Comparison of ENCODE assay signal across 20 cellular contexts in the genomic region with DNA sequence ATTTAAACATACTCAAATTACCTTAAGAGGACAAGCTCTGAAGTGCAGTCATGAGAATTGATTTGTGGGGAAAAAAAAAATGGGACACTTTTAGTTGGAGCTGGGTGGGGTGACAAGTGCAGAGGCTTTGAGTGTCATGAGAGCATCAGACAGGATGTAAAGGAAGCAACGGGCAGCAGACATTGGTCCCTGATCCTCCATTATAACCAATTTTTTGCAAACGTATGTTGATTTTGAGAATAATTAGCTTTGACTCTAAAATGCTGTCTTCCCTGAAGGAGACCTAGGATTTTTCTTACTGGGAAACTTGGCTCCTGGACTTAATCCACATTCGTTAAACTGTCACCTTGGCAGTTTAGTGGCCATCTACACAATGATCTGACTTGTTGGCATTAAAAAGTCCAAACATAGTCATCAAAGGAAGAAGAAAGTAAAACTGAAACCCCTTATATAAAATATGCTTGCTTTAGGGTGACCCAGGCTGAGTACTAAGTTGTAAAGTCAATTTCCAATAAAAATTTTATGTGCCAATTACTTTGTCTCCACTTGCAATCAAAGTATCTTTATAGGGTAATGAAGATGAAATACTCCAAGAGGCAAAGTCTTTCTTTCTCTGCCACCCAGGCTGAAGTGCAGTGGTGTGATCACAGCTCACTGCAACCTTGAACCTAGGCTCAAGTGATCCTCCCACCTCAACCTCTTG. TPM values are rescaled to one million over a fixed set of nuclear protein-coding genes. Genes with fewer than 3 reads are reported as not detected.
DNase-seq lines count a peak whose midpoint lies in the region; ATAC-seq, FAIRE-seq and TF ChIP-seq lines count a peak whose summit lies in the region.
"Had no signal": no experiment of that assay in that cellular context is flagged by ENCODE, and none has a peak within 500 bp of the region (broad histone marks: within the 10 kb centered on the region; RNA-seq: fewer than 3 reads in every experiment).

No MANE protein-coding gene starts in this region.

- no peaks in the 10 kb centered on the region for H3K27me3 ChIP-seq in GM12878 (replicated peaks in 1 of 2; ENCODE audit: control insufficient read depth in 2 of 2, insufficient read depth in 2 of 2, low read length in 1 of 2)
- H3K27me3 ChIP-seq: body of pancreas had no signal

- peak overlapping the region; percentile 46; the same call in 1 of the 2 replicates for H3K27ac ChIP-seq in GM12878 (ENCODE audit: control insufficient read depth, insufficient read depth)
- H3K27ac ChIP-seq: body of pancreas had no signal

- SMC1A ChIA-PET in GM12878 (lab: Charles Lee; ENCODE audit: uncharacterized antibody, unreplicated experiment) = interaction anchor here (0.6 to 5.2 kb wide), 22 partner anchors 8 to 497 kb away, joined by 3 to 70 read pairs (median 4); a partner anchor contains a TSS

- H3K36me3 ChIP-seq in GM12878 (ENCODE audit: control insufficient read depth in 2 of 2, insufficient read depth in 2 of 2, low read length in 1 of 2) = peaks cover 0 to 17% of the 10 kb centered on the region in 2 experiments; a peak in 2 of 4 replicates

- no peaks in the 10 kb centered on the region for H3K9me3 Mint-ChIP-seq in activated T-cell treated with anti-CD3 and anti-CD28 coated beads, Interleukin-2, amount 50 U/mL, for 72 hours
- no peaks in the 10 kb centered on the region for H3K9me3 Mint-ChIP-seq in stimulated activated naive B cell treated with anti-CD40 and anti-IgM and Interleukin-4, amounts not matched to agents 10 μg/mL and 1 μg/mL and 100 μg/mL, for 72 hours
- H3K9me3 Mint-ChIP-seq: dendritic cell treated with granulocyte-macrophage colony-stimulating factor and Interleukin-4, amounts not matched to agents 40 ng/mL and 50 ng/mL, for 4 days; immature natural killer cell; neural crest cell had no signal

- no peak for DNase-seq in activated T-cell treated with anti-CD3 and anti-CD28 coated beads, Interleukin-2, amount 50 U/mL, for 72 hours
- DNase-seq in activated T-cell treated with anti-CD3 and anti-CD28 coated beads, Interleukin-2, amount 50 U/mL, for 1 hour = no peak
- DNase-seq in LoVo (ENCODE audit: low spot score) (peak; percentile 50), GM12878 (ENCODE audit: low read depth, low spot score) (no peak), cerebellar cortex (ENCODE audit: low spot score) (no peak)
- no peak for DNase-seq in stimulated activated naive B cell treated with anti-CD40 and anti-IgM and Interleukin-4, amounts not matched to agents 10 μg/mL and 1 μg/mL and 100 μg/mL, for 72 hours
- DNase-seq in effector CD8-positive, alpha-beta T cell (lab: John Stamatoyannopoulos, UW) = no peak
- DNase-seq: activated gamma-delta T cell treated with Interleukin-2 at 50 U/mL for 16 hours; body of pancreas; glutamatergic neuron; immature natural killer cell; MV-4-11; NCI-H2029 treated with DMSO at 0.1 percent for 48 hours; NCI-H69; stimulated activated CD4-positive, alpha-beta T cell treated with anti-CD3 and anti-CD28 coated beads, Interleukin-15, amount 100 ng/mL, for 24 hours had no signal

- TF ChIP-seq CTCF in GM12878 (IDR thresholded peaks at IDR 0.05 in 2 of 3, conservative IDR thresholded peaks at IDR 0.05 in 1 of 3; ENCODE audit: control insufficient read depth in 2 of 3, extremely low read depth in 1 of 3, insufficient read depth in 1 of 3, low read depth in 3 of 3, low read length in 3 of 3) = no peak

- no peaks in the 10 kb centered on the region for H3K27me3 Mint-ChIP-seq in activated T-cell treated with anti-CD3 and anti-CD28 coated beads, Interleukin-2, amount 50 U/mL, for 72 hours (ENCODE audit: low read depth)
- no peaks in the 10 kb centered on the region for H3K27me3 Mint-ChIP-seq in stimulated activated naive B cell treated with anti-CD40 and anti-IgM and Interleukin-4, amounts not matched to agents 10 μg/mL and 1 μg/mL and 100 μg/mL, for 72 hours
- H3K27me3 Mint-ChIP-seq: dendritic cell treated with granulocyte-macrophage colony-stimulating factor and Interleukin-4, amounts not matched to agents 40 ng/mL and 50 ng/mL, for 4 days had no signal

- no peak for TF ChIP-seq EP300 in GM12878 (IDR thresholded peaks at IDR 0.05; ENCODE audit: borderline replicate concordance in 1 of 2, control insufficient read depth in 1 of 2, low read depth in 2 of 2, low read length in 2 of 2)

- FAIRE-seq in GM12878 (lab: Jason Lieb, UNC) = no peak
- FAIRE-seq: D721Med, TTC549 had no signal

- H3K4me2 ChIP-seq in GM12878 (ENCODE audit: control insufficient read depth, insufficient read depth) = 0 out of 2 replicates have a peak overlapping the region, but pooled peaks have one; percentile 7

- no peaks in the 10 kb centered on the region for H3K9me3 ChIP-seq in GM12878 (replicated peaks; ENCODE audit: control insufficient read depth, insufficient read depth, low read length)
- H3K9me3 ChIP-seq: body of pancreas had no signal

- RAD21 ChIA-PET in GM12878 (lab: Charles Lee; ENCODE audit: unreplicated experiment) = interaction anchor here (0.7 to 2.3 kb wide), 7 partner anchors 14 to 82 kb away, joined by 3 to 7 read pairs (median 4); no protein-coding TSS in a partner anchor

- ATAC-seq in activated T-cell treated with anti-CD3 and anti-CD28 coated beads, Interleukin-2, amount 50 U/mL, for 72 hours (replicated peaks in 1 of 2) = peak; percentile 39 to 47
- peak; percentile 75 for ATAC-seq in GM12878
- no peak for ATAC-seq in stimulated activated naive B cell treated with anti-CD40 and anti-IgM and Interleukin-4, amounts not matched to agents 10 μg/mL and 1 μg/mL and 100 μg/mL, for 72 hours (replicated peaks)
- no peak for ATAC-seq in HG02840 (IDR thresholded peaks at IDR 0.05; ENCODE audit: low FRiP score, unreplicated experiment)
- ATAC-seq: body of pancreas had no signal

- POLR2A ChIA-PET in GM12878 (lab: Charles Lee) = interaction anchor here (0.8 to 1.9 kb wide), 6 partner anchors 10 to 72 kb away, joined by 3 to 5 read pairs (median 3); no protein-coding TSS in a partner anchor

- H3K4me1 ChIP-seq in GM12878 (ENCODE audit: control insufficient read depth, insufficient read depth, low read length) = peaks cover 6% of the 10 kb centered on the region

- no peak overlapping the region for H3K4me3 ChIP-seq in GM12878
- H3K4me3 ChIP-seq: body of pancreas had no signal

- CTCF ChIA-PET in GM12878 (lab: Yijun Ruan, JAX) = interaction anchor here (0.9 to 7.6 kb wide), 11 partner anchors 8 to 162 kb away, joined by 3 to 83 read pairs (median 5); no protein-coding TSS in a partner anchor

- peaks cover 5 to 13% of the 10 kb centered on the region in 2 donors for H3K36me3 Mint-ChIP-seq in activated T-cell treated with anti-CD3 and anti-CD28 coated beads, Interleukin-2, amount 50 U/mL, for 72 hours (ENCODE audit: insufficient read depth in 2 of 2)
- H3K36me3 Mint-ChIP-seq in stimulated activated naive B cell treated with anti-CD40 and anti-IgM and Interleukin-4, amounts not matched to agents 10 μg/mL and 1 μg/mL and 100 μg/mL, for 72 hours = peaks cover 20 to 23% of the 10 kb centered on the region in 2 donors

- H4K20me1 ChIP-seq in GM12878 (ENCODE audit: control insufficient read depth, insufficient read depth) = no peaks in the 10 kb centered on the region

- WGBS in GM12878 (ENCODE audit: insufficient coverage, insufficient replicate concordance, low lambda C conversion rate, missing lambda C conversion rate) = 82% methylated on average over 3 of the region's 3 CpGs

- TF ChIP-seq RAD21 in GM12878 (IDR thresholded peaks at IDR 0.05; ENCODE audit: insufficient read depth, low read depth, low read length) = no peak

- in situ Hi-C loops in GM12878 (cut with MboI) = no loop called here

- intact Hi-C loops in GM12878 (cut with micrococcal nuclease; ENCODE audit: unreplicated experiment) = no loop called here

- no peak overlapping the region for H2AFZ ChIP-seq in GM12878 (ENCODE audit: control insufficient read depth, low read depth, low read length)

- H3K27ac Mint-ChIP-seq in activated T-cell treated with anti-CD3 and anti-CD28 coated beads, Interleukin-2, amount 50 U/mL, for 72 hours = peak overlapping the region; percentile 67
- H3K27ac Mint-ChIP-seq in stimulated activated naive B cell treated with anti-CD40 and anti-IgM and Interleukin-4, amounts not matched to agents 10 μg/mL and 1 μg/mL and 100 μg/mL, for 72 hours = peak overlapping the region; percentile 43
- H3K27ac Mint-ChIP-seq: dendritic cell treated with granulocyte-macrophage colony-stimulating factor and Interleukin-4, amounts not matched to agents 40 ng/mL and 50 ng/mL, for 4 days had no signal

- TF ChIP-seq POLR2A in GM12878 (IDR thresholded peaks at IDR 0.05; ENCODE audit: low read depth, low read length) = no peak

- H3K9ac ChIP-seq in GM12878 (ENCODE audit: control insufficient read depth, insufficient read depth, low read length) = no peak overlapping the region

- no peaks in the 10 kb centered on the region; the same call in 1 of the 2 replicates for H3K79me2 ChIP-seq in GM12878 (ENCODE audit: control insufficient read depth, insufficient read depth, low read length)

- H3K4me3 Mint-ChIP-seq in activated T-cell treated with anti-CD3 and anti-CD28 coated beads, Interleukin-2, amount 50 U/mL, for 72 hours = no peak overlapping the region
- no peak overlapping the region for H3K4me3 Mint-ChIP-seq in stimulated activated naive B cell treated with anti-CD40 and anti-IgM and Interleukin-4, amounts not matched to agents 10 μg/mL and 1 μg/mL and 100 μg/mL, for 72 hours
- H3K4me3 Mint-ChIP-seq: dendritic cell treated with granulocyte-macrophage colony-stimulating factor and Interleukin-4, amounts not matched to agents 40 ng/mL and 50 ng/mL, for 4 days; immature natural killer cell; neural crest cell had no signal

- H3K4me1 Mint-ChIP-seq in activated T-cell treated with anti-CD3 and anti-CD28 coated beads, Interleukin-2, amount 50 U/mL, for 72 hours (ENCODE audit: low read depth) = peaks cover 15% of the 10 kb centered on the region
- peaks cover 3 to 16% of the 10 kb centered on the region in 2 donors for H3K4me1 Mint-ChIP-seq in stimulated activated naive B cell treated with anti-CD40 and anti-IgM and Interleukin-4, amounts not matched to agents 10 μg/mL and 1 μg/mL and 100 μg/mL, for 72 hours
- H3K4me1 Mint-ChIP-seq: neural crest cell had no signal

- BruUV-seq in GM12878 (replicated peaks; lab: Mats Ljungman, UMichigan) = no TSS peak

RNA-seq across cellular contexts. Expression of a gene that starts 45.6 kb away (rescaled TPM):
- under 1 TPM in 1 of 2 donors, not detected in 1; 0.31 TPM for total RNA-seq in activated T-cell treated with anti-CD3 and anti-CD28 coated beads, Interleukin-2, amount 50 U/mL, for 72 hours
- total RNA-seq in GM12878 (2013; cell fraction: nucleolus; rRNA removed) = 1.1 and 1.2 TPM in 2 replicates
- total RNA-seq in GM12878 (2014; rRNA removed) (8.2 TPM in 2 replicates), GM12878 (2014; rRNA removed; fragmentation: Illumina TruSeq; extraction: Trizol) (4.5 and 5.2 TPM in 2 replicates), GM12878 (2021) (6.9 and 7.3 TPM in 2 replicates)
- 4.0 TPM for polyA plus RNA-seq in GM12878 (2011; ENCODE audit: low read depth)
- polyA plus RNA-seq in GM12878 (2011; rRNA removed) (0.90 and 1.1 TPM in 2 replicates), GM12878 (2014; fragmentation: Illumina TruSeq; extraction: Trizol) (3.9 and 4.8 TPM in 2 replicates), GM12878 (2014; fragmentation: Nextera tagmentation; extraction: Ambion mirVana) (1 to 10 TPM in 1 of 2 experiments, under 1 TPM in 1; 0.64 to 2.6 TPM), GM12878 (2014; rRNA removed) (8.3 and 9.9 TPM in 2 replicates), GM12878 (2016; fragmentation: Nextera tagmentation; extraction: Ambion mirVana) (1 to 10 TPM; 8.0 to 9.1 TPM)
- 0.72 and 0.78 TPM in 2 replicates for polyA plus RNA-seq in GM12878 (2011; cell fraction: cytosol; rRNA removed)
- 0.48 and 0.52 TPM in 2 replicates for polyA plus RNA-seq in GM12878 (2011; cell fraction: nucleus; rRNA removed)
- polyA plus RNA-seq in GM12878 (2012) = 5.8 and 8.6 TPM in 2 replicates
- polyA minus RNA-seq in GM12878 (2011; rRNA and poly(A)+ RNA removed) = 0.29 and 0.77 TPM in 2 replicates
- not detected in 2 replicates for polyA minus RNA-seq in GM12878 (2011; cell fraction: cytosol; rRNA and poly(A)+ RNA removed)
- 0.77 and 1.2 TPM in 2 replicates for polyA minus RNA-seq in GM12878 (2011; cell fraction: nucleus; rRNA and poly(A)+ RNA removed)
- total RNA-seq: neural crest cell had no signal
- polyA plus RNA-seq: immature natural killer cell had no signal

RNA-seq across cellular contexts. Expression of a gene that starts 48.0 kb away (rescaled TPM):
- 10 to 100 TPM; 21.7 to 22.8 TPM for total RNA-seq in activated T-cell treated with anti-CD3 and anti-CD28 coated beads, Interleukin-2, amount 50 U/mL, for 72 hours
- total RNA-seq in GM12878 (2013; cell fraction: nucleolus; rRNA removed) = 80.8 and 88.1 TPM in 2 replicates
- 52.6 and 59.6 TPM in 2 replicates for total RNA-seq in GM12878 (2014; rRNA removed)
- total RNA-seq in GM12878 (2014; rRNA removed; fragmentation: Illumina TruSeq; extraction: Trizol) = 69.8 and 71.0 TPM in 2 replicates
- 72.6 TPM in 2 replicates for total RNA-seq in GM12878 (2021)
- polyA plus RNA-seq in GM12878 (2011; ENCODE audit: low read depth) = 24.7 TPM
- polyA plus RNA-seq in GM12878 (2011; rRNA removed) = 100 and 162 TPM in 2 replicates
- polyA plus RNA-seq in GM12878 (2011; cell fraction: cytosol; rRNA removed) = 32.0 and 38.4 TPM in 2 replicates
- 28.7 and 36.7 TPM in 2 replicates for polyA plus RNA-seq in GM12878 (2011; cell fraction: nucleus; rRNA removed)
- polyA plus RNA-seq in GM12878 (2012) = 24.5 and 34.8 TPM in 2 replicates
- 62.6 and 76.2 TPM in 2 replicates for polyA plus RNA-seq in GM12878 (2014; fragmentation: Illumina TruSeq; extraction: Trizol)
- polyA plus RNA-seq in GM12878 (2014; fragmentation: Nextera tagmentation; extraction: Ambion mirVana) = 10 to 100 TPM; 20.6 to 23.4 TPM
- polyA plus RNA-seq in GM12878 (2014; rRNA removed) = 28.0 and 35.6 TPM in 2 replicates
- 10 to 100 TPM; 47.5 to 52.5 TPM for polyA plus RNA-seq in GM12878 (2016; fragmentation: Nextera tagmentation; extraction: Ambion mirVana)
- polyA minus RNA-seq in GM12878 (2011; rRNA and poly(A)+ RNA removed) = 77.4 and 116 TPM in 2 replicates
- 37.0 and 41.8 TPM in 2 replicates for polyA minus RNA-seq in GM12878 (2011; cell fraction: cytosol; rRNA and poly(A)+ RNA removed)
- polyA minus RNA-seq in GM12878 (2011; cell fraction: nucleus; rRNA and poly(A)+ RNA removed) = 19.3 and 25.4 TPM in 2 replicates

Comparison
In these comparisons a context has a peak if more than half of its experiments do, and no peak if none do; other contexts are left out.
1. ATAC-seq: peak in activated T-cell treated with anti-CD3 and anti-CD28 coated beads, Interleukin-2, amount 50 U/mL, for 72 hours (2 of 2) and GM12878 (single experiment); none in stimulated activated naive B cell treated with anti-CD40 and anti-IgM and Interleukin-4, amounts not matched to agents 10 μg/mL and 1 μg/mL and 100 μg/mL, for 72 hours (0 of 2) and HG02840 (single experiment).